Comparison of ENCODE assay signal across 15 cellular contexts in the genomic region with DNA sequence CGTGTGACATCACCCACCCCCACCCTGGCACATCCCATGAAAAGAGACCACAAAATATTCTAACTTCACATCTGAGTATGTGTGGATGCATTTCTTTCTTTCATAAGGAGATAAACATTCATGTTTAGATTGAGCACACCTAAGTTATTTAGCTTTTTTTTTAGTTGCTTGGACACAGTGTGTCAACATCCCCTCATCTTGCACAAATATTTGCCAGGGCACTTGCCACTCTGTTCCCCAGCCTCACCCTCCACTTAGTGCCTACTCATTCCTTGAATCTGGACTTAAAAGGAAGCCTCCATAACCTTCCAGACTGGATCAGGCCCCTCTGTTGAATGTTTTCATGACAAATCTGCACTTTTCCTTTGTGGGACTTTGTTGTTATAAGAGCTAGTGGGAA.
"Had no signal": no experiment of that assay in that cellular context is flagged by ENCODE, and none has a peak within 500 bp of the region (broad histone marks: within the 10 kb centered on the region; RNA-seq: fewer than 3 reads in every experiment).

No MANE protein-coding gene starts in this region.

- H3K36me3 ChIP-seq: esophagus muscularis mucosa, gastrocnemius medialis, heart right ventricle, ovary, right atrium auricular region, sigmoid colon, vagina had no signal

- H3K4me1 ChIP-seq: gastrocnemius medialis, heart right ventricle, right atrium auricular region, vagina had no signal

- FAIRE-seq: islet of Langerhans had no signal

- ATAC-seq: effector memory CD8-positive, alpha-beta T cell; gastrocnemius medialis; heart right ventricle; natural killer cell had no signal

- H3K4me3 ChIP-seq: esophagus muscularis mucosa, gastrocnemius medialis, heart right ventricle, ovary, right atrium auricular region, sigmoid colon, skin epidermis, vagina had no signal

- H3K9me3 ChIP-seq: gastrocnemius medialis had no signal

- H3K27me3 ChIP-seq: esophagus muscularis mucosa, gastrocnemius medialis, heart right ventricle, ovary, right atrium auricular region, sigmoid colon, vagina had no signal

- H3K27ac ChIP-seq: epithelial cell of prostate, esophagus muscularis mucosa, gastrocnemius medialis, heart right ventricle, ovary, right atrium auricular region, sigmoid colon, skin epidermis, vagina had no signal

- DNase-seq: effector memory CD8-positive, alpha-beta T cell; gastrocnemius medialis; heart right ventricle; hypothalamus; kidney glomerular epithelial cell; natural killer cell; ovary; sigmoid colon; stimulated activated naive CD4-positive, alpha-beta T cell treated with Interleukin-2 at 50 U/mL for 16 hours had no signal
